11 cellular contexts compared by ENCODE assay signal in the genomic region with DNA sequence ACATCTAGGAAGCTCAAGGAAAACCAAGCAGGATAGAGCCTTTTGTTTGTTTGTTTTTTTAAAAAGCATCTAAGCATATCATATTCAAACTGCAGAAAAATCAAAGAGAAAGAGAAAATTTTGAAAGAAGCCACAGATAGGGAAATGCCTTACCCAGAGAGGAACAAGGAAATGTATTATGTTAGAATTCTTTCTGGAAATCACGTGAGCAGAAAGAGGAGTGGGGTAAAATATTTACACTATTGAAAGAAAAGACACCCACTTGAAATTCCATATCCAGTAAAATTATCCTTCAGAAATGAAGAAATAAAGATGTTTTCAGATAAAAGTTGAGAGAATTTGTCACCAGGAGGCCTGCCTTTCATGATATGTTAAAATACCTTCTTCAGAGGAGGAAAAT.
DNase-seq lines count a peak whose midpoint lies in the region; TF ChIP-seq lines count a peak whose summit lies in the region.
"Had no signal": no experiment of that assay in that cellular context is flagged by ENCODE, and none has a peak within 500 bp of the region (broad histone marks: within the 10 kb centered on the region; RNA-seq: fewer than 3 reads in every experiment).

No MANE protein-coding gene starts in this region.

- in situ Hi-C loops in SK-MEL-5 (cut with HindIII; ENCODE audit: low pct_unique_long_range_greater_than_20kb, low sequenced_read_pairs): no loop called here

- TF ChIP-seq CTCF in mesothelial cell of epicardium (IDR thresholded peaks at IDR 0.05; ENCODE audit: unreplicated experiment): no peak

- no peak overlapping the region for H3K4me3 Mint-ChIP-seq in mesothelial cell of epicardium
- H3K4me3 Mint-ChIP-seq: CD4-positive, alpha-beta memory T cell had no signal

- H3K4me1 Mint-ChIP-seq in mesothelial cell of epicardium: peaks cover 6% of the 10 kb centered on the region
- H3K4me1 Mint-ChIP-seq: CD4-positive, alpha-beta memory T cell had no signal

- H3K9me3 Mint-ChIP-seq in mesothelial cell of epicardium: peaks cover 27% of the 10 kb centered on the region

- DNase-seq in COLO829 (ENCODE audit: low spot score) (peak; percentile 76), DMS53 treated with DMSO at 0.1 percent for 48 hours (lab: John Stamatoyannopoulos, UW; ENCODE audit: unreplicated experiment) (peak; percentile 63), SK-MEL-5 (ENCODE audit: low read depth, low spot score) (peak; percentile 65), mesothelial cell of epicardium (ENCODE audit: low spot score in 2 of 2, unreplicated experiment in 2 of 2) (no peak), cerebellum (ENCODE audit: low spot score) (no peak)
- no peak for DNase-seq in activated CD4-positive, alpha-beta T cell treated with anti-CD3 and anti-CD28 coated beads, Interleukin-2, amount 50 U/mL, for 48 hours
- DNase-seq in stimulated activated CD4-positive, alpha-beta T cell treated with anti-CD3 and anti-CD28 coated beads, Interleukin-4, amount 100 ng/mL, for 4 hours: no peak
- DNase-seq: BE2C; CD4-positive, alpha-beta memory T cell; COR-L47; HCEC 1CT had no signal

- H3K36me3 Mint-ChIP-seq in mesothelial cell of epicardium: peaks cover 10% of the 10 kb centered on the region
- H3K36me3 Mint-ChIP-seq: CD4-positive, alpha-beta memory T cell had no signal

- peak overlapping the region; percentile 40 for H3K27ac Mint-ChIP-seq in mesothelial cell of epicardium
- H3K27ac Mint-ChIP-seq: CD4-positive, alpha-beta memory T cell had no signal

- no peaks in the 10 kb centered on the region for H3K27me3 Mint-ChIP-seq in mesothelial cell of epicardium (ENCODE audit: low read depth)
- H3K27me3 Mint-ChIP-seq: CD4-positive, alpha-beta memory T cell had no signal

Comparison
In these comparisons a context has a peak if more than half of its experiments do, and no peak if none do; other contexts are left out.
1. DNase-seq: peak in COLO829 (single experiment), DMS53 treated with DMSO at 0.1 percent for 48 hours (single experiment) and SK-MEL-5 (single experiment); none in mesothelial cell of epicardium (0 of 2), activated CD4-positive, alpha-beta T cell treated with anti-CD3 and anti-CD28 coated beads, Interleukin-2, amount 50 U/mL, for 48 hours (0 of 2), stimulated activated CD4-positive, alpha-beta T cell treated with anti-CD3 and anti-CD28 coated beads, Interleukin-4, amount 100 ng/mL, for 4 hours (0 of 2) and cerebellum (single experiment).